In the genomic region with DNA sequence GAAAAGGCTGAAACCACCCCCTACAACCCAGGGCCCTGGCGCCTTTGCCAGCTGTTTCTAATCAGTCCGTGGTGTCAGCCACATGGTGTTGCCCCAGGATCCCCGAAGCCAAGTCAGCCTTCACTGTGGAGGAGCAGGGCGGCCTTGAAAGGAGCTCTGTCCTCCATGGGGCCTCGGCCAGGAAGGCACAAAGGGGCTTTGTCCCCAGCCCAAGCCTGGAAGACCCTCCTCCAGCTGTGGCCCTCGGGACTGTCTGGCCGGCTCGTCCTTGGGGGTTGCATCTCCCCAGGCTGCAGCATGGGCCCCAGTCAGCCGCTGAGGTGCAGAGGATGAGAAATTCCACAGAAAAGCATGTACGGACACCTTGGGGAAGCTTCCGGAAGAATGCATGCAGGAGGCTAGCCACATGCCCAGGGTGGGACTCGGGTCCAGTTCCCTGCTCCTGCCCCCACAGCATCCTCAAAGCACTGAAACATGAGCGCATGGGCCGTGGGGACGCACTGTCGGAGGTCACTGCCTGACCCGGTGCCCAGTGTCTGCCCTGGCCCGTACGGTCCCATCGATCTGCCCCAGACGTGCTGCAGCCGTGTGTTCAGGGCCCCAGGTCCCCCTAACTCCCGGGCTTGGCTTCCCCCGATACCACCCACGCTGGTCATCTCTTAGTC, we compare ENCODE assay signal across 2 cellular contexts.
TF ChIP-seq lines count a peak whose summit lies in the region.

No MANE protein-coding gene starts in this region.

TF ChIP-seq in IMR-90, 13 proteins besides CTCF, POLR2A, EP300 and RAD21:
- TF ChIP-seq CEBPB (IDR thresholded peaks at IDR 0.05; ENCODE audit: low read depth, low read length) (no peak), MAFK (IDR thresholded peaks at IDR 0.05; ENCODE audit: low read depth, low read length) (no peak), FOS (IDR thresholded peaks at IDR 0.05; ENCODE audit: low read depth, low read length) (no peak), MXI1 (IDR thresholded peaks at IDR 0.05; ENCODE audit: borderline replicate concordance, low read depth, low read length) (no peak), MAZ (IDR thresholded peaks at IDR 0.05; ENCODE audit: borderline replicate concordance, low read depth, low read length) (no peak), NFE2L2 (IDR thresholded peaks at IDR 0.05; ENCODE audit: low read depth, low read length) (no peak), SMC3 (IDR thresholded peaks at IDR 0.05; ENCODE audit: low read depth, low read length) (no peak), RCOR1 (IDR thresholded peaks at IDR 0.05; ENCODE audit: insufficient replicate concordance, low read length) (no peak), BHLHE40 (IDR thresholded peaks at IDR 0.05; ENCODE audit: low read depth, low read length) (no peak), RFX5 (IDR thresholded peaks at IDR 0.05; ENCODE audit: low read depth, low read length) (no peak), CHD1 (IDR thresholded peaks at IDR 0.05; ENCODE audit: low read depth, low read length) (no peak)
- TF ChIP-seq, protein P1, sequence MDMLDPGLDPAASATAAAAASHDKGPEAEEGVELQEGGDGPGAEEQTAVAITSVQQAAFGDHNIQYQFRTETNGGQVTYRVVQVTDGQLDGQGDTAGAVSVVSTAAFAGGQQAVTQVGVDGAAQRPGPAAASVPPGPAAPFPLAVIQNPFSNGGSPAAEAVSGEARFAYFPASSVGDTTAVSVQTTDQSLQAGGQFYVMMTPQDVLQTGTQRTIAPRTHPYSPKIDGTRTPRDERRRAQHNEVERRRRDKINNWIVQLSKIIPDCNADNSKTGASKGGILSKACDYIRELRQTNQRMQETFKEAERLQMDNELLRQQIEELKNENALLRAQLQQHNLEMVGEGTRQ (IDR thresholded peaks at IDR 0.05; ENCODE audit: low read depth, low read length), result no peak
- TF ChIP-seq, protein P2, sequence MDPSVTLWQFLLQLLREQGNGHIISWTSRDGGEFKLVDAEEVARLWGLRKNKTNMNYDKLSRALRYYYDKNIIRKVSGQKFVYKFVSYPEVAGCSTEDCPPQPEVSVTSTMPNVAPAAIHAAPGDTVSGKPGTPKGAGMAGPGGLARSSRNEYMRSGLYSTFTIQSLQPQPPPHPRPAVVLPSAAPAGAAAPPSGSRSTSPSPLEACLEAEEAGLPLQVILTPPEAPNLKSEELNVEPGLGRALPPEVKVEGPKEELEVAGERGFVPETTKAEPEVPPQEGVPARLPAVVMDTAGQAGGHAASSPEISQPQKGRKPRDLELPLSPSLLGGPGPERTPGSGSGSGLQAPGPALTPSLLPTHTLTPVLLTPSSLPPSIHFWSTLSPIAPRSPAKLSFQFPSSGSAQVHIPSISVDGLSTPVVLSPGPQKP (IDR thresholded peaks at IDR 0.05; ENCODE audit: borderline replicate concordance, low read depth, low read length), result no peak

TF ChIP-seq in H1, 55 proteins besides CTCF, POLR2A, EP300 and RAD21:
- TF ChIP-seq CHD1 (IDR thresholded peaks at IDR 0.05; ENCODE audit: low read depth, low read length) (no peak), TBP (IDR thresholded peaks at IDR 0.05; ENCODE audit: low read depth, low read length) (no peak), SP4 (IDR thresholded peaks at IDR 0.05; ENCODE audit: low read length) (no peak), POLR2AphosphoS5 (IDR thresholded peaks at IDR 0.05; ENCODE audit: low read depth, low read length) (no peak), BCL11A (IDR thresholded peaks at IDR 0.05; ENCODE audit: low read depth in 2 of 2, low read length in 2 of 2) (no peak), SIRT6 (IDR thresholded peaks at IDR 0.05; ENCODE audit: low read length) (no peak), RNF2 (IDR thresholded peaks at IDR 0.05; ENCODE audit: borderline replicate concordance, low read depth, low read length, missing control alignments, poor library complexity, severe bottlenecking) (no peak), SP2 (IDR thresholded peaks at IDR 0.05; ENCODE audit: low read length) (no peak), KDM1A (IDR thresholded peaks at IDR 0.05; ENCODE audit: borderline replicate concordance, low read length) (no peak), RXRA (IDR thresholded peaks at IDR 0.05; ENCODE audit: insufficient read depth, low read depth, low read length) (no peak), GTF2F1 (IDR thresholded peaks at IDR 0.05; ENCODE audit: borderline replicate concordance, low read depth, low read length) (no peak), SIX5 (IDR thresholded peaks at IDR 0.05; ENCODE audit: low read depth, low read length) (no peak), CREB1 (IDR thresholded peaks at IDR 0.05) (no peak), CTBP2 (IDR thresholded peaks at IDR 0.05; ENCODE audit: borderline replicate concordance, insufficient read depth, insufficient read length, low read length) (no peak), RBBP5 (IDR thresholded peaks at IDR 0.05; ENCODE audit: borderline replicate concordance, low read depth, low read length) (no peak), JUND (IDR thresholded peaks at IDR 0.05; ENCODE audit: low read length) (no peak)
- TF ChIP-seq, protein P3, sequence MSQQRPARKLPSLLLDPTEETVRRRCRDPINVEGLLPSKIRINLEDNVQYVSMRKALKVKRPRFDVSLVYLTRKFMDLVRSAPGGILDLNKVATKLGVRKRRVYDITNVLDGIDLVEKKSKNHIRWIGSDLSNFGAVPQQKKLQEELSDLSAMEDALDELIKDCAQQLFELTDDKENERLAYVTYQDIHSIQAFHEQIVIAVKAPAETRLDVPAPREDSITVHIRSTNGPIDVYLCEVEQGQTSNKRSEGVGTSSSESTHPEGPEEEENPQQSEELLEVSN (IDR thresholded peaks at IDR 0.05), result no peak
TF ChIP-seq in H1: peak in this region for 0.
